ENCODE assay signal across 20 cellular contexts in genomic region chr12:26825459-26826016, GRCh38.
"Had no signal": no experiment of that assay in that cellular context is flagged by ENCODE, and none has a peak within 500 bp of the region (broad histone marks: within the 10 kb centered on the region; RNA-seq: fewer than 3 reads in every experiment).

No MANE protein-coding gene starts in this region.

- H3K27ac ChIP-seq: breast epithelium, lower lobe of right lung, spleen, testis, upper lobe of left lung had no signal

- ATAC-seq: left colon; lower lobe of right lung; stimulated activated memory B cell treated with anti-CD40 and anti-IgM and Interleukin-4, amounts not matched to agents 10 μg/mL and 1 μg/mL and 100 μg/mL, for 72 hours had no signal

- H3K36me3 ChIP-seq: breast epithelium, lower lobe of right lung, spleen, upper lobe of left lung had no signal

- H3K4me3 Mint-ChIP-seq: activated CD8-positive, alpha-beta T cell treated with anti-CD3 and anti-CD28 coated beads for 36 hours; activated naive CD4-positive, alpha-beta T cell treated with anti-CD3 and anti-CD28 coated beads, Interleukin-2, amount 10 ng/mL, durations not matched to agents 7 days and 5 days; nephron; stimulated activated memory B cell treated with anti-CD40 and anti-IgM and Interleukin-4, amounts not matched to agents 10 μg/mL and 1 μg/mL and 100 μg/mL, for 72 hours had no signal

- H3K36me3 Mint-ChIP-seq: stimulated activated memory B cell treated with anti-CD40 and anti-IgM and Interleukin-4, amounts not matched to agents 10 μg/mL and 1 μg/mL and 100 μg/mL, for 72 hours had no signal

- H3K27me3 ChIP-seq: breast epithelium, spleen, testis, upper lobe of left lung had no signal

- H3K4me1 ChIP-seq: breast epithelium, testis had no signal

- H3K4me3 ChIP-seq: breast epithelium, lower lobe of right lung, spleen, testis, upper lobe of left lung had no signal

- H3K27ac Mint-ChIP-seq: activated CD8-positive, alpha-beta T cell treated with anti-CD3 and anti-CD28 coated beads for 36 hours; activated naive CD4-positive, alpha-beta T cell treated with anti-CD3 and anti-CD28 coated beads, Interleukin-2, amount 10 ng/mL, durations not matched to agents 7 days and 5 days; nephron; stimulated activated memory B cell treated with anti-CD40 and anti-IgM and Interleukin-4, amounts not matched to agents 10 μg/mL and 1 μg/mL and 100 μg/mL, for 72 hours had no signal

- DNase-seq: activated CD4-positive, alpha-beta T cell treated with anti-CD3 and anti-CD28 coated beads for 4 hours; activated CD8-positive, alpha-beta T cell treated with anti-CD3 and anti-CD28 coated beads for 36 hours; activated naive CD4-positive, alpha-beta T cell treated with anti-CD3 and anti-CD28 coated beads, Interleukin-2, amount 10 ng/mL, durations not matched to agents 7 days and 5 days; activated T-cell treated with anti-CD3 and anti-CD28 coated beads, Interleukin-2, amount 50 U/mL, for 1 hour; cortex of kidney; erythroblast; foreskin melanocyte; glutamatergic neuron; hippocampal formation; islet precursor cell; left colon; lower lobe of right lung; nucleus accumbens; spleen; stimulated activated CD4-positive, alpha-beta T cell treated with anti-CD3 and anti-CD28 coated beads, Interleukin-4, amount 100 ng/mL, for 4 hours; testis; upper lobe of left lung had no signal

- H3K9me3 ChIP-seq: breast epithelium, lower lobe of right lung, spleen, testis, upper lobe of left lung had no signal

- H3K9me3 Mint-ChIP-seq: activated CD8-positive, alpha-beta T cell treated with anti-CD3 and anti-CD28 coated beads for 36 hours; activated naive CD4-positive, alpha-beta T cell treated with anti-CD3 and anti-CD28 coated beads, Interleukin-2, amount 10 ng/mL, durations not matched to agents 7 days and 5 days; nephron; stimulated activated memory B cell treated with anti-CD40 and anti-IgM and Interleukin-4, amounts not matched to agents 10 μg/mL and 1 μg/mL and 100 μg/mL, for 72 hours had no signal

- H3K27me3 Mint-ChIP-seq: activated CD8-positive, alpha-beta T cell treated with anti-CD3 and anti-CD28 coated beads for 36 hours; activated naive CD4-positive, alpha-beta T cell treated with anti-CD3 and anti-CD28 coated beads, Interleukin-2, amount 10 ng/mL, durations not matched to agents 7 days and 5 days; stimulated activated memory B cell treated with anti-CD40 and anti-IgM and Interleukin-4, amounts not matched to agents 10 μg/mL and 1 μg/mL and 100 μg/mL, for 72 hours had no signal
